Comparison of ENCODE assay signal across 10 cellular contexts in genomic region chr17:77308768-77309726, GRCh38.
DNase-seq lines count a peak whose midpoint lies in the region; ATAC-seq and TF ChIP-seq lines count a peak whose summit lies in the region.
"Had no signal": no experiment of that assay in that cellular context is flagged by ENCODE, and none has a peak within 500 bp of the region (broad histone marks: within the 10 kb centered on the region; RNA-seq: fewer than 3 reads in every experiment).

No MANE protein-coding gene starts in this region.

- peak overlapping the region; percentile 11 for H2AK5ac ChIP-seq in neuronal stem cell (ENCODE audit: low read depth, low read length)

- H3K9me3 ChIP-seq in esophagus squamous epithelium (no peaks in the 10 kb centered on the region), neuronal stem cell (replicated peaks in 1 of 2; ENCODE audit: control insufficient read depth in 2 of 2, insufficient read depth in 1 of 2, low read depth in 1 of 2, low read length in 2 of 2) (peaks cover 0 to 2% of the 10 kb centered on the region in 2 donors)
- H3K9me3 ChIP-seq: thoracic aorta had no signal

- H3K4me2 ChIP-seq in neuronal stem cell (ENCODE audit: insufficient read depth, low read length, poor library complexity, severe bottlenecking): no peak overlapping the region

- no peak overlapping the region for H3K23ac ChIP-seq in neuronal stem cell (ENCODE audit: low read depth, low read length, poor library complexity)

- WGBS in esophagus squamous epithelium, 2 donors: 37 to 39% methylated on average over 12 to 15 of the region's 20 CpGs
- WGBS in neuronal stem cell (ENCODE audit: extremely low coverage in 2 of 2, insufficient read length in 2 of 2, insufficient replicate concordance in 1 of 2), 2 donors: no CpG with 5 or more reads among the region's 20 CpGs

- no peak overlapping the region for H2BK12ac ChIP-seq in neuronal stem cell (ENCODE audit: low read length)

- H2BK15ac ChIP-seq in neuronal stem cell (ENCODE audit: low read length): no peak overlapping the region

- H4K91ac ChIP-seq in neuronal stem cell (ENCODE audit: low read depth, low read length, poor library complexity): no peak overlapping the region

- H3K27me3 ChIP-seq in BJ (ENCODE audit: control insufficient read depth, insufficient read depth, low read length) (no peaks in the 10 kb centered on the region), esophagus squamous epithelium (peaks cover 0 to 7% (median 0%) of the 10 kb centered on the region in 4 donors), neuronal stem cell (ENCODE audit: control insufficient read depth in 3 of 3, insufficient read depth in 3 of 3, low read depth in 1 of 3, low read length in 3 of 3) (no peaks in the 10 kb centered on the region)

- H3K36me3 ChIP-seq in BJ (ENCODE audit: control insufficient read depth, insufficient read depth, low read length): no peaks in the 10 kb centered on the region
- peaks cover 0 to 33% (median 0%) of the 10 kb centered on the region in 3 donors for H3K36me3 ChIP-seq in esophagus squamous epithelium
- no peaks in the 10 kb centered on the region for H3K36me3 ChIP-seq in neuronal stem cell (replicated peaks in 1 of 2; ENCODE audit: control insufficient read depth in 2 of 2, insufficient read depth in 2 of 2, low read length in 2 of 2)
- H3K36me3 ChIP-seq: thoracic aorta had no signal

- H3K4me3 ChIP-seq in BJ (ENCODE audit: low read depth, low read length) (no peak overlapping the region), esophagus squamous epithelium (no peak overlapping the region), neuronal stem cell (ENCODE audit: low read length in 2 of 2) (no peak overlapping the region)
- H3K4me3 ChIP-seq: thoracic aorta had no signal

- H3K27me3 Mint-ChIP-seq in activated CD4-positive, alpha-beta T cell treated with anti-CD3 and anti-CD28 coated beads, Interleukin-2, amount 10 ng/mL, durations not matched to agents 7 days and 5 days: no peaks in the 10 kb centered on the region

- H3K4me1 ChIP-seq in esophagus squamous epithelium (peaks cover 15 to 82% (median 37%) of the 10 kb centered on the region in 3 donors), neuronal stem cell (ENCODE audit: control insufficient read depth in 2 of 2, insufficient read depth in 1 of 2, low read depth in 1 of 2, low read length in 2 of 2) (peaks cover 5 to 20% of the 10 kb centered on the region in 2 donors)

- no peaks in the 10 kb centered on the region for H3K9me3 Mint-ChIP-seq in activated CD4-positive, alpha-beta T cell treated with anti-CD3 and anti-CD28 coated beads, Interleukin-2, amount 10 ng/mL, durations not matched to agents 7 days and 5 days

- peak overlapping the region; percentile 35 for H3K18ac ChIP-seq in neuronal stem cell (ENCODE audit: low read length)

- DNase-seq in BJ (ENCODE audit: low read depth) (peak; percentile 46), NOMO-1 treated with DMSO at 0.1 percent for 48 hours (lab: John Stamatoyannopoulos, UW; ENCODE audit: unreplicated experiment) (peak; percentile 64), esophagus squamous epithelium (lab: John Stamatoyannopoulos, UW) (no peak), neuronal stem cell (ENCODE audit: low spot score) (no peak), globus pallidus (ENCODE audit: low spot score) (no peak), NCI-H446 (lab: John Stamatoyannopoulos, UW) (no peak)
- no peak for DNase-seq in activated CD4-positive, alpha-beta T cell treated with anti-CD3 and anti-CD28 coated beads, Interleukin-2, amount 10 ng/mL, durations not matched to agents 7 days and 5 days
- DNase-seq: T1000 had no signal

- no peak overlapping the region for H2BK120ac ChIP-seq in neuronal stem cell (ENCODE audit: low read depth, low read length)

- intact Hi-C loops in esophagus squamous epithelium (cut with DNase I): no loop called here

- no peak overlapping the region for H3K4ac ChIP-seq in neuronal stem cell (ENCODE audit: low read length)

- POLR2A ChIA-PET in BJ (lab: Charles Lee): interaction anchor here (0.6 kb wide), 1 partner anchor 114 kb away, joined by 3 read pairs; no protein-coding TSS in a partner anchor
- POLR2A ChIA-PET in activated CD4-positive, alpha-beta T cell treated with anti-CD3 and anti-CD28 coated beads, Interleukin-2, amount 10 ng/mL, durations not matched to agents 7 days and 5 days (lab: Charles Lee): no interaction called here

- TF ChIP-seq CTCF in BJ (IDR thresholded peaks at IDR 0.05; ENCODE audit: insufficient read depth, low read depth, low read length) (no peak), esophagus squamous epithelium (IDR thresholded peaks at IDR 0.05) (no peak)

- no peak for TF ChIP-seq POLR2A in esophagus squamous epithelium (IDR thresholded peaks at IDR 0.05)

- H3K4me1 Mint-ChIP-seq in activated CD4-positive, alpha-beta T cell treated with anti-CD3 and anti-CD28 coated beads, Interleukin-2, amount 10 ng/mL, durations not matched to agents 7 days and 5 days: no peaks in the 10 kb centered on the region

- H3K27ac ChIP-seq in esophagus squamous epithelium (peak overlapping the region in 3 of 4 donors; percentile 4 to 41 (median 27)), neuronal stem cell (replicated peaks; ENCODE audit: low read length) (no peak overlapping the region)
- H3K27ac ChIP-seq: thoracic aorta had no signal

- CTCF ChIA-PET in BJ (lab: Yijun Ruan, JAX): interaction anchor here (0.5 to 1.8 kb wide), 7 partner anchors 11 to 441 kb away, joined by 3 to 5 read pairs (median 4); partner anchors contain the start of gene MGAT5B
- CTCF ChIA-PET in activated CD4-positive, alpha-beta T cell treated with anti-CD3 and anti-CD28 coated beads, Interleukin-2, amount 10 ng/mL, durations not matched to agents 7 days and 5 days (lab: Charles Lee): interaction anchor here (0.6 to 1.2 kb wide), 3 partner anchors 9 to 971 kb away, joined by 3 to 6 read pairs (median 3); no protein-coding TSS in a partner anchor

- no peak for ATAC-seq in HG02623 (IDR thresholded peaks at IDR 0.05; ENCODE audit: unreplicated experiment)

- no peaks in the 10 kb centered on the region for H3K36me3 Mint-ChIP-seq in activated CD4-positive, alpha-beta T cell treated with anti-CD3 and anti-CD28 coated beads, Interleukin-2, amount 10 ng/mL, durations not matched to agents 7 days and 5 days (ENCODE audit: low read depth)

- no peak overlapping the region for H4K8ac ChIP-seq in neuronal stem cell (ENCODE audit: low read depth, low read length)

- no peaks in the 10 kb centered on the region for H3K79me1 ChIP-seq in neuronal stem cell (ENCODE audit: low read depth, low read length)

- no peak overlapping the region for H3K14ac ChIP-seq in neuronal stem cell (ENCODE audit: low read length)

- no peak overlapping the region for H3K4me3 Mint-ChIP-seq in activated CD4-positive, alpha-beta T cell treated with anti-CD3 and anti-CD28 coated beads, Interleukin-2, amount 10 ng/mL, durations not matched to agents 7 days and 5 days

- no peak overlapping the region for H2AFZ ChIP-seq in neuronal stem cell (ENCODE audit: low read length)

- H2BK5ac ChIP-seq in neuronal stem cell (ENCODE audit: low read length): no peak overlapping the region

- H3K9ac ChIP-seq in neuronal stem cell (ENCODE audit: low read depth, low read length, poor library complexity): no peak overlapping the region

- H3K27ac Mint-ChIP-seq in activated CD4-positive, alpha-beta T cell treated with anti-CD3 and anti-CD28 coated beads, Interleukin-2, amount 10 ng/mL, durations not matched to agents 7 days and 5 days: no peak overlapping the region

Comparison
In these comparisons a context has a peak if more than half of its experiments do, and no peak if none do; other contexts are left out.
1. DNase-seq: peak in BJ (single experiment) and NOMO-1 treated with DMSO at 0.1 percent for 48 hours (single experiment); none in esophagus squamous epithelium (single experiment), neuronal stem cell (single experiment), activated CD4-positive, alpha-beta T cell treated with anti-CD3 and anti-CD28 coated beads, Interleukin-2, amount 10 ng/mL, durations not matched to agents 7 days and 5 days (single experiment), globus pallidus (single experiment) and NCI-H446 (0 of 2).